In genomic region chr17:61454095-61454931, GRCh38 we compare ENCODE assay signal across 11 cellular contexts. TPM values are rescaled to one million over a fixed set of nuclear protein-coding genes. Genes with fewer than 3 reads are reported as not detected.
DNase-seq lines count a peak whose midpoint lies in the region; ATAC-seq, FAIRE-seq and TF ChIP-seq lines count a peak whose summit lies in the region.
"Had no signal": no experiment of that assay in that cellular context is flagged by ENCODE, and none has a peak within 500 bp of the region (broad histone marks: within the 10 kb centered on the region; RNA-seq: fewer than 3 reads in every experiment).

No MANE protein-coding gene starts in this region.

- H3K4me3 ChIP-seq in hepatocyte (peak overlapping the region; percentile 18), osteoblast (ENCODE audit: insufficient read depth, low read length) (peak overlapping the region; percentile 40), kidney (ENCODE audit: low read length in 2 of 2) (no peak overlapping the region)

- no peak for FAIRE-seq in kidney (lab: Jason Lieb, UNC)

- no peak for ATAC-seq in GM21367 (IDR thresholded peaks at IDR 0.05; ENCODE audit: unreplicated experiment)
- ATAC-seq: foreskin keratinocyte had no signal

- no peaks in the 10 kb centered on the region for H3K9me2 ChIP-seq in hepatocyte (replicated peaks; ENCODE audit: insufficient read depth)

- peaks cover 80% of the 10 kb centered on the region for H3K79me2 ChIP-seq in hepatocyte
- H3K79me2 ChIP-seq in osteoblast (ENCODE audit: insufficient read depth, low read length): no peaks in the 10 kb centered on the region

- DNase-seq in D341Med (ENCODE audit: low spot score) (peak; percentile 35), HuH-7.5 (ENCODE audit: low spot score) (peak; percentile 90), hepatocyte (ENCODE audit: low spot score) (no peak), osteoblast (ENCODE audit: insufficient read length, low spot score, missing footprints) (peak; percentile 96), ureter (ENCODE audit: low spot score) (no peak), SHP77 treated with DMSO at 0.1 percent for 48 hours (lab: John Stamatoyannopoulos, UW) (no peak), kidney (no peak)
- DNase-seq: activated effector memory CD4-positive, alpha-beta T cell treated with anti-CD3 and anti-CD28 coated beads, Interleukin-2, amount 50 U/mL, for 16 hours; foreskin keratinocyte; NCI-H524 had no signal

- peak overlapping the region; percentile 98 for H3K27ac ChIP-seq in hepatocyte
- no peak overlapping the region for H3K27ac ChIP-seq in osteoblast (ENCODE audit: low read depth, low read length)
- no peak overlapping the region for H3K27ac ChIP-seq in kidney (ENCODE audit: low read depth in 2 of 2, low read length in 2 of 2)
- H3K27ac ChIP-seq: foreskin keratinocyte had no signal

- peak overlapping the region; percentile 90 for H3K4me2 ChIP-seq in hepatocyte
- H3K4me2 ChIP-seq in osteoblast (ENCODE audit: insufficient read depth, low read length): peak overlapping the region; percentile 41

- no peaks in the 10 kb centered on the region for H3K36me3 ChIP-seq in hepatocyte (replicated peaks; ENCODE audit: insufficient read depth, low read depth)
- H3K36me3 ChIP-seq in osteoblast (ENCODE audit: insufficient read depth, low read length): no peaks in the 10 kb centered on the region
- no peaks in the 10 kb centered on the region for H3K36me3 ChIP-seq in kidney (ENCODE audit: control insufficient read depth in 1 of 2, insufficient read depth in 2 of 2, low read length in 2 of 2)

- H2AFZ ChIP-seq in hepatocyte: no peak overlapping the region
- H2AFZ ChIP-seq in osteoblast (ENCODE audit: low read length): no peak overlapping the region

- 8% methylated on average over 68 of the region's 68 CpGs for WGBS in hepatocyte (ENCODE audit: low lambda C conversion rate, missing lambda C conversion rate)

- no peak for TF ChIP-seq CTCF in hepatocyte (IDR thresholded peaks at IDR 0.05; ENCODE audit: poor library complexity)
- no peak for TF ChIP-seq CTCF in osteoblast (IDR thresholded peaks at IDR 0.05; ENCODE audit: extremely low read depth, low read depth, low read length)
- TF ChIP-seq CTCF in kidney (IDR thresholded peaks at IDR 0.05; ENCODE audit: borderline replicate concordance, extremely low read depth, insufficient read depth): no peak

- no peaks in the 10 kb centered on the region for H4K20me1 ChIP-seq in hepatocyte (ENCODE audit: insufficient read depth, poor library complexity, severe bottlenecking)
- H4K20me1 ChIP-seq in osteoblast (ENCODE audit: insufficient read depth, low read length): no peaks in the 10 kb centered on the region

- H3K9ac ChIP-seq in kidney (ENCODE audit: low read length in 2 of 2): no peak overlapping the region

- H3K4me1 ChIP-seq in hepatocyte (ENCODE audit: insufficient read depth) (peaks cover 34% of the 10 kb centered on the region), osteoblast (ENCODE audit: insufficient read depth, low read length) (no peaks in the 10 kb centered on the region), kidney (ENCODE audit: control insufficient read depth in 1 of 2, insufficient read depth in 1 of 2, low read depth in 1 of 2, low read length in 2 of 2) (no peaks in the 10 kb centered on the region)
- H3K4me1 ChIP-seq: foreskin keratinocyte had no signal

- H3K27me3 ChIP-seq in hepatocyte (peaks cover 43% of the 10 kb centered on the region), osteoblast (ENCODE audit: insufficient read depth, low read length) (peaks cover 50% of the 10 kb centered on the region)

- no peaks in the 10 kb centered on the region for H3K9me3 ChIP-seq in hepatocyte (ENCODE audit: low read depth)
- H3K9me3 ChIP-seq in osteoblast (ENCODE audit: low read depth, low read length): no peaks in the 10 kb centered on the region
- H3K9me3 ChIP-seq in kidney (ENCODE audit: control insufficient read depth in 1 of 2, low read length in 2 of 2): no peaks in the 10 kb centered on the region

- intact Hi-C loops in kidney (cut with DNase I): no loop called here

RNA-seq across cellular contexts. Expression of gene TBX4, which starts 2.1 kb away (rescaled TPM):
- 15.4 and 36.2 TPM in 2 replicates for total RNA-seq in hepatocyte
- polyA plus RNA-seq in hepatocyte: 11.6 and 13.9 TPM in 2 replicates
- total RNA-seq in osteoblast: 0.59 TPM in 1 of 2 replicates, not detected in the other
- not detected for total RNA-seq in ureter
- total RNA-seq in kidney: not detected
- not detected for polyA plus RNA-seq in kidney (ENCODE audit: insufficient read depth, low read depth, low replicate concordance)
- total RNA-seq: foreskin keratinocyte had no signal

RNA-seq across cellular contexts. Expression of gene TBX2, which starts 54.7 kb away (rescaled TPM):
- total RNA-seq in hepatocyte (17.9 and 19.6 TPM in 2 replicates), osteoblast (10.3 and 11.6 TPM in 2 replicates), ureter (266 TPM), kidney (66.4 TPM)
- polyA plus RNA-seq in hepatocyte (27.5 and 29.3 TPM in 2 replicates), kidney (ENCODE audit: insufficient read depth, low read depth, low replicate concordance) (122 TPM)
- total RNA-seq: foreskin keratinocyte had no signal
- polyA plus RNA-seq: foreskin keratinocyte had no signal

Comparison
In these comparisons a context has a peak if more than half of its experiments do, and no peak if none do; other contexts are left out.
1. DNase-seq: peak in D341Med (single experiment), HuH-7.5 (single experiment) and osteoblast (single experiment); none in hepatocyte (single experiment), ureter (single experiment), SHP77 treated with DMSO at 0.1 percent for 48 hours (single experiment) and kidney (single experiment).
2. H3K4me3 ChIP-seq: peak in hepatocyte (single experiment) and osteoblast (single experiment); none in kidney (0 of 2).
3. RNA of gene TBX4, which starts 2.1 kb away (total RNA-seq): 15.4 to 36.2 TPM in hepatocyte; not detected in ureter (single experiment), not detected in kidney (single experiment) and 0.59 TPM in osteoblast; every median in the first group is over 10 times any median in the second.